1 cellular context compared by ENCODE assay signal in the genomic region with DNA sequence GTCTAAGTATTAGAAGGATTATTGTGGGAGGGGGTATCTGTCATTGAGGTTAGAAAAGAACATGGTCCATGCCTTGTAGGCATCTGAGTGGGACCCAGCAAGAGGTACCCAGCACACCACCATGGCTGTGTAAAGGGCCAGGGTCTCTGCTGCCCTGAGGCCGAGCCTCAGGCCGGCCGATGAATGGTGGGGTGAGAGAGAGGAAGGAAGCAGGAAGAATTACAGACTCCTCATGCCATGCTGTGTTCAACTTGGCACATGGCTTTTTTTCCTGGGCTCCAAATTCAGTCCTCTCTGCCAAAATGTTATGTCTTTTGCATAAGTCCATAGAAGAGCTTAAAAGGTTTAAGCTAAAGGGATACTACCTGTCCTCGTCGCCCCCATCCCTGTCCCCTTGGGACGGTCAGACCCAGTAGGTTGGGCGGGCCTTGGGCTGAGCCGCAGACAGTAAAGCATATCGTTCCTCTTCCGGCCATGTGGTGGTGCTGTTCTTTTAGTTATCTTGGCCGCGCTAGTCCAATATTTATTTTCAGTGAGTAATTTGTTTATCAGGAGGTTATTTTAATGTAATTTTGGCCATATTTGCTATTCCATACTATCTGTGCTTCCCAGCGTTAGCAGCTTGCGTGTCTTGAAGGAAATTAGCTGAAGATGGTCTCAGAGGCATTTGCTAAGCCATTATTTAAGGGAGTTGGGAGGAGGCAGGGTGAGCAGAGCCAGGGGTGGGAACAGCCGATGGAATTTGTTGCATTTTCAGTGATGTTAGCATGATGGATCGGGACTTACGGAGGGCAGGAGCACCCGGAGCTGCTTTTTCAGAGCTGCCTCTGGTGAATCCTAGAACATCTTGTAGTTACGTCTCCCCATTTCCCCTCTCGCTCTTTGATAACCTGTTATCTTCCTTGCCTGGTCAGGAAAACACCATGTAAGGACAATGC.
A peak's percentile ranks its signal among the peaks of the same experiment; 100 is the strongest.
TF ChIP-seq lines count a peak whose summit lies in the region.

No MANE protein-coding gene starts in this region.

TF ChIP-seq in H1, 55 proteins besides CTCF, POLR2A, EP300 and RAD21:
- TF ChIP-seq SP2 (IDR thresholded peaks at IDR 0.05; ENCODE audit: low read length) (no peak), CHD1 (IDR thresholded peaks at IDR 0.05; ENCODE audit: low read depth, low read length) (no peak), KDM4A (IDR thresholded peaks at IDR 0.05; ENCODE audit: low read depth, low read length, severe bottlenecking) (no peak), MAFK (IDR thresholded peaks at IDR 0.05; ENCODE audit: low read depth, low read length) (no peak), NRF1 (IDR thresholded peaks at IDR 0.05; ENCODE audit: low read depth, low read length) (no peak), JUND (IDR thresholded peaks at IDR 0.05; ENCODE audit: low read length) (peak; percentile 25; the same call in 1 of the 2 replicates), E2F6 (IDR thresholded peaks at IDR 0.05) (0 out of 2 replicates have a peak, but pooled peaks have one; percentile 14), GABPA (IDR thresholded peaks at IDR 0.05; ENCODE audit: borderline replicate concordance, insufficient read depth, low read length) (no peak), KDM5A (IDR thresholded peaks at IDR 0.05; ENCODE audit: low read length) (no peak), SIRT6 (IDR thresholded peaks at IDR 0.05; ENCODE audit: low read length) (no peak), SIX5 (IDR thresholded peaks at IDR 0.05; ENCODE audit: low read depth, low read length) (no peak), CHD7 (IDR thresholded peaks at IDR 0.05; ENCODE audit: insufficient replicate concordance, low read length) (no peak), TCF12 (IDR thresholded peaks at IDR 0.05; ENCODE audit: low read depth, low read length) (no peak)
- TF ChIP-seq, protein P1, sequence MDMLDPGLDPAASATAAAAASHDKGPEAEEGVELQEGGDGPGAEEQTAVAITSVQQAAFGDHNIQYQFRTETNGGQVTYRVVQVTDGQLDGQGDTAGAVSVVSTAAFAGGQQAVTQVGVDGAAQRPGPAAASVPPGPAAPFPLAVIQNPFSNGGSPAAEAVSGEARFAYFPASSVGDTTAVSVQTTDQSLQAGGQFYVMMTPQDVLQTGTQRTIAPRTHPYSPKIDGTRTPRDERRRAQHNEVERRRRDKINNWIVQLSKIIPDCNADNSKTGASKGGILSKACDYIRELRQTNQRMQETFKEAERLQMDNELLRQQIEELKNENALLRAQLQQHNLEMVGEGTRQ (IDR thresholded peaks at IDR 0.05; ENCODE audit: low read length) = no peak
TF ChIP-seq in H1: peak in this region for 2.
